In the genomic region with DNA sequence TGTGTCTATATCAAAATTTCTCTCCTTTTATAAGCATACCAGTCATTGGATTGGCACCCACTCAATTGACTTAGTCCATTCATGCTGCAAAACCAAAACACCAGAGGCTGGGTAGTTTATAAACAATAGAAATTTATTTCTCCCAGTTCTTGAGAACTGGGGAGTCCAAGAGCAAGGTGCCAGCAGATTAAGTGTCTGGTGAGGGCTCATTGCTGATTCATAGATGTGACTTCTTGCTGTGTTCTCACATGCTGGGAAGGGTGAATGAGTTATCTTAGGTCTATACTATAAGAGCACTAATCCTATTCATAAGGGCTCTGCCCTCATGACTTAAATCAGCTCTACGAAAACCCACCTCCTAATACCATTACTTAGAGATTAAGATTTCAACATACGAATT, we compare ENCODE assay signal across 18 cellular contexts.
"Had no signal": no experiment of that assay in that cellular context is flagged by ENCODE, and none has a peak within 500 bp of the region (broad histone marks: within the 10 kb centered on the region; RNA-seq: fewer than 3 reads in every experiment).

No MANE protein-coding gene starts in this region.

- DNase-seq: cortex of kidney; dorsolateral prefrontal cortex; effector CD8-positive, alpha-beta T cell; esophagus squamous epithelium; foreskin melanocyte; head of caudate nucleus; kidney; left cardiac atrium; left ventricle myocardium inferior; lower lobe of right lung; natural killer cell; nucleus accumbens; pancreas; right lobe of liver; stimulated activated CD4-positive, alpha-beta T cell treated with anti-CD3 and anti-CD28 coated beads, Interleukin-4, amount 100 ng/mL, for 24 hours; testis; transverse colon had no signal

- ATAC-seq: left cardiac atrium; lower lobe of right lung; natural killer cell; pancreas; right lobe of liver; stimulated activated memory B cell treated with anti-CD40 and anti-IgM and Interleukin-4, amounts not matched to agents 10 μg/mL and 1 μg/mL and 100 μg/mL, for 72 hours had no signal
